Comparison of ENCODE assay signal across 1 cellular context in genomic region chr1:21339402-21340229, GRCh38.
TF ChIP-seq lines count a peak whose summit lies in the region.

No MANE protein-coding gene starts in this region.

TF ChIP-seq in K562, 482 proteins besides CTCF, POLR2A, EP300 and RAD21:
- TF ChIP-seq AFF1 (IDR thresholded peaks at IDR 0.05; ENCODE audit: low read depth in 1 of 2, partially characterized antibody in 2 of 2) (no peak), ZFP36 (IDR thresholded peaks at IDR 0.05; ENCODE audit: low read depth, low read length, partially characterized antibody) (peak; percentile 66), CC2D1A (IDR thresholded peaks at IDR 0.05) (no peak), RBM25 (IDR thresholded peaks at IDR 0.05; ENCODE audit: low read depth, low read length, severe bottlenecking) (peak; percentile 24)
